In the genomic region with DNA sequence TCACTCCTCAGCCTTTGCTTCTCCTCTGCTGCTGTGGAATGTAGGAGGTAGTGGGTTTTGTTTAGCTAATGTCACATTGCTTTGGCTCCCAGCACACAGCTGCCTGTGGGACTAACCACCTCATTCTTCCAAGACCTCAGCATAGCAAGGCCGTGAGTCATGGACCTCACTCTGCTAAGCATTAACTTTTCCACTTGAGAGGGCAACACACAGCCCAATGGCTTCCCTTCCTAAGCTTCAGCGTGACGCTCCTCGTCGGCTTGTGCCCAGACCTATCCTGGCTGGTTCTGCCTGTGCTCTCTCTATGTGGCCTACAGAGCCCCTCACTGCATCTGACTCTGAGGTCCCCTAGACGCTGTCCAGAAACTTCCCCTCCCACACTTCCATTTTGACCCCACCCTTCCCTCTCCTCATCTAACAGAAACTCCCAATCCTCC, we compare ENCODE assay signal across 1 cellular context.
TF ChIP-seq lines count a peak whose summit lies in the region.

No MANE protein-coding gene starts in this region.

TF ChIP-seq in Ishikawa, 13 proteins besides CTCF, POLR2A, EP300 and RAD21 (continued from another document):
- TF ChIP-seq REST (IDR thresholded peaks at IDR 0.05; ENCODE audit: low read depth) = no peak
- peak; percentile 99 for TF ChIP-seq TEAD4 (IDR thresholded peaks at IDR 0.05)
- peak; percentile 84 for TF ChIP-seq YY1 (IDR thresholded peaks at IDR 0.05; ENCODE audit: low read depth)
- TF ChIP-seq FOXM1 (IDR thresholded peaks at IDR 0.05; ENCODE audit: borderline replicate concordance, low read depth) = peak; percentile 90
- 0 out of 2 replicates have a peak, but pooled peaks have one; percentile 43 for TF ChIP-seq ZBTB7A (IDR thresholded peaks at IDR 0.05; ENCODE audit: low read depth)
- peak; percentile 90 for TF ChIP-seq MAX (IDR thresholded peaks at IDR 0.05)
TF ChIP-seq in Ishikawa: peak in this region for 10.
